Comparison of ENCODE assay signal across 2 cellular contexts in the genomic region with DNA sequence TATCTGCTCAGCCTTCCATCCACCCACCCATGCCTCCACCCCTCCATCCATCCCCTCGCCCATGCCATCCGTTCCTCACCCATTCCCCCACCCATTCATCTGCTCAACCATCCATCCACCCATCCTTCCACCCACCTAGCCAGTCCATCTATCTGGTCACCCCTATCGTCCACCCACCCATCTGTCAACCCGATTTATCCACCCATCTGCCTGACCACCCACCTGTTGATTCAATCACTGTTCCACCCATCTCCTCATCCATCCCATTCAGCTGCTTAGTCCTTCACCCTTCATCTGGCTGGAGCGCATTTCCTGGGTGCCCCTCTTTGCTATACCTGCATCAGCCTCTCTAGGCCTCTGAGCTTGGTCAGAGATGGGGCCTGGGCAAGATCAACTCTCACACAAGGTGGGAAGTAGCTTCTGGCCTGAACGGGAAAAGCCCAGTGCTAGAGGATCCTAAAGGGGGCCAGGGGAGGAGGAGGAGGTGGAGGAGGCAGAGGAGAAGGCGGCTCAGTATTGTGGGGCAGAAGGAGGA. TPM values are rescaled to one million over a fixed set of nuclear protein-coding genes. Genes with fewer than 3 reads are reported as not detected.
"Had no signal": no experiment of that assay in that cellular context is flagged by ENCODE, and none has a peak within 500 bp of the region (broad histone marks: within the 10 kb centered on the region; RNA-seq: fewer than 3 reads in every experiment).

No MANE protein-coding gene starts in this region.

RNA-seq across cellular contexts. Expression of a gene that starts 32.7 kb away (rescaled TPM):
- polyA plus RNA-seq: IgD-negative memory B cell, K562 had no signal
